9 cellular contexts compared by ENCODE assay signal in genomic region chr19:40777795-40778044, GRCh38. TPM values are rescaled to one million over a fixed set of nuclear protein-coding genes. Genes with fewer than 3 reads are reported as not detected.
DNase-seq lines count a peak whose midpoint lies in the region; ATAC-seq and TF ChIP-seq lines count a peak whose summit lies in the region.
"Had no signal": no experiment of that assay in that cellular context is flagged by ENCODE, and none has a peak within 500 bp of the region (broad histone marks: within the 10 kb centered on the region; RNA-seq: fewer than 3 reads in every experiment).

No MANE protein-coding gene starts in this region.

- H2BK5ac ChIP-seq in trophoblast cell (ENCODE audit: low read depth, low read length, poor library complexity): peak overlapping the region; percentile 67

- DNase-seq in GM12864 (ENCODE audit: low read depth) (no peak), Panc1 (ENCODE audit: low read depth, low spot score) (no peak), epithelial cell of proximal tubule (ENCODE audit: low read depth) (no peak), trophoblast cell (no peak), HPDE6-E6E7 (ENCODE audit: extremely low spot score) (no peak), Kasumi-1 (lab: John Stamatoyannopoulos, UW) (no peak), dermis blood vessel endothelial cell (no peak)
- DNase-seq in activated CD4-positive, CD25-positive, alpha-beta regulatory T cell treated with anti-CD3 and anti-CD28 coated beads, Interleukin-2, amount 50 U/mL, for 72 hours: no peak

- H3K79me1 ChIP-seq in trophoblast cell (ENCODE audit: low read length): peaks cover 19% of the 10 kb centered on the region

- POLR2A ChIA-PET in Panc1 (lab: Charles Lee): interaction anchor here (0.7 kb wide), 1 partner anchor 1539 kb away, joined by 4 read pairs; no protein-coding TSS in a partner anchor

- H3K9ac ChIP-seq in trophoblast cell (ENCODE audit: low read length): peak overlapping the region; percentile 0

- CTCF ChIA-PET in Panc1 (lab: Charles Lee): interaction anchor here (0.7 to 1.1 kb wide), 3 partner anchors 75 to 485 kb away, joined by 3 to 5 read pairs (median 3); no protein-coding TSS in a partner anchor

- peak overlapping the region; percentile 18 for H2AFZ ChIP-seq in trophoblast cell (ENCODE audit: insufficient read depth, low read length, poor library complexity)

- no peaks in the 10 kb centered on the region for H3K36me3 ChIP-seq in Panc1 (ENCODE audit: control insufficient read depth, insufficient read depth, low read length)
- peaks cover 0 to 5% of the 10 kb centered on the region in 2 experiments for H3K36me3 ChIP-seq in trophoblast cell (ENCODE audit: control insufficient read depth in 1 of 2, insufficient read depth in 2 of 2, low read length in 2 of 2)

- H3K4me2 ChIP-seq in trophoblast cell (ENCODE audit: low read length): peak overlapping the region; percentile 77

- in situ Hi-C loops in Panc1 (cut with HindIII; ENCODE audit: low pct_unique_long_range_greater_than_20kb, low sequenced_read_pairs): no loop called here

- H2AK5ac ChIP-seq in trophoblast cell (ENCODE audit: low read length): no peak overlapping the region

- TF ChIP-seq CTCF in GM12864 (IDR thresholded peaks at IDR 0.05; ENCODE audit: low read depth, low read length, missing control alignments): no peak
- no peak for TF ChIP-seq CTCF in Panc1 (IDR thresholded peaks at IDR 0.05)
- no peak for TF ChIP-seq CTCF in epithelial cell of proximal tubule (conservative IDR thresholded peaks at IDR 0.05; ENCODE audit: low read depth, low read length)

- H3K27me3 ChIP-seq in Panc1 (ENCODE audit: control insufficient read depth, insufficient read depth, low read length) (no peaks in the 10 kb centered on the region), trophoblast cell (ENCODE audit: insufficient read depth, low read length) (no peaks in the 10 kb centered on the region)

- no peak for ATAC-seq in Panc1

- peak overlapping the region; percentile 59 for H4K8ac ChIP-seq in trophoblast cell (ENCODE audit: low read depth, low read length)

- peak overlapping the region; percentile 67 for H2BK120ac ChIP-seq in trophoblast cell (ENCODE audit: insufficient read depth, low read length, poor library complexity)

- H3K23ac ChIP-seq in trophoblast cell (ENCODE audit: low read length): no peak overlapping the region

- BruUV-seq in Panc1 (replicated peaks; lab: Mats Ljungman, UMichigan): no TSS peak

- peaks cover 6% of the 10 kb centered on the region; the same call in 1 of the 2 replicates for H3K4me1 ChIP-seq in Panc1 (ENCODE audit: control insufficient read depth, insufficient read depth, low read length)
- peaks cover 12 to 16% of the 10 kb centered on the region in 2 experiments for H3K4me1 ChIP-seq in trophoblast cell (ENCODE audit: control insufficient read depth in 1 of 2, insufficient read depth in 2 of 2, low read length in 2 of 2)

- H3K18ac ChIP-seq in trophoblast cell (ENCODE audit: low read length): peak overlapping the region; percentile 48

- H3K9me3 ChIP-seq in Panc1 (ENCODE audit: control insufficient read depth, insufficient read depth, low read depth, low read length): no peaks in the 10 kb centered on the region
- H3K9me3 ChIP-seq in trophoblast cell (ENCODE audit: insufficient read depth, low read depth, low read length): no peaks in the 10 kb centered on the region

- intact Hi-C loops in Panc1 (cut with micrococcal nuclease; ENCODE audit: unreplicated experiment): no loop called here

- H3K27ac ChIP-seq in Panc1 (ENCODE audit: low read length) (peak overlapping the region; percentile 90), trophoblast cell (ENCODE audit: low read depth, low read length) (peak overlapping the region; percentile 96)

- no peak overlapping the region for H3K4ac ChIP-seq in trophoblast cell (ENCODE audit: low read depth, low read length)

- WGBS in trophoblast cell (ENCODE audit: extremely low coverage, insufficient coverage, insufficient read length): no CpG with 5 or more reads among the region's 12 CpGs

- peak overlapping the region; percentile 86 for H4K91ac ChIP-seq in trophoblast cell (ENCODE audit: low read depth, low read length)

- H3K4me3 ChIP-seq in GM12864 (ENCODE audit: low read depth, low read length) (peak overlapping the region; percentile 70), Panc1 (ENCODE audit: low read depth in 2 of 2, low read length in 2 of 2) (peak overlapping the region; percentile 56 to 87), epithelial cell of proximal tubule (ENCODE audit: low read depth, low read length) (peak overlapping the region; percentile 76), trophoblast cell (ENCODE audit: low read depth, low read length) (peak overlapping the region; percentile 53)

- peaks cover 2% of the 10 kb centered on the region for H3K79me2 ChIP-seq in trophoblast cell (ENCODE audit: control insufficient read depth, insufficient read depth, low read length, poor library complexity)

- peak overlapping the region; percentile 47 for H3K14ac ChIP-seq in trophoblast cell (ENCODE audit: low read length)

- H2BK12ac ChIP-seq in trophoblast cell (ENCODE audit: low read length): peak overlapping the region; percentile 26

- H4K12ac ChIP-seq in trophoblast cell (ENCODE audit: low read depth, low read length): peak overlapping the region; percentile 67

RNA-seq across cellular contexts. Expression of gene RAB4B, which starts 0.3 kb away (rescaled TPM):
- total RNA-seq in Panc1 (2021; ENCODE audit: unreplicated experiment): 24.8 TPM
- 39.6 TPM for polyA plus RNA-seq in Panc1 (2012; ENCODE audit: insufficient read length)
- total RNA-seq in epithelial cell of proximal tubule: 20.6 and 23.6 TPM in 2 replicates
- 16.0 and 16.2 TPM in 2 replicates for polyA plus RNA-seq in trophoblast cell (2013)
- 15.6 and 21.3 TPM in 2 replicates for total RNA-seq in dermis blood vessel endothelial cell

RNA-seq across cellular contexts. Expression of gene MIA, which starts 2.4 kb away (rescaled TPM):
- total RNA-seq in Panc1 (2021; ENCODE audit: unreplicated experiment) (2.2 TPM), epithelial cell of proximal tubule (0.80 TPM in 1 of 2 replicates, not detected in the other), dermis blood vessel endothelial cell (0.68 TPM in 1 of 2 replicates, not detected in the other)
- polyA plus RNA-seq in Panc1 (2012; ENCODE audit: insufficient read length): 1.4 TPM
- polyA plus RNA-seq in trophoblast cell (2013): 2.0 and 2.1 TPM in 2 replicates
- polyA plus RNA-seq: aorta had no signal

RNA-seq across cellular contexts. Expression of gene EGLN2, which starts 21.3 kb away (rescaled TPM):
- total RNA-seq in Panc1 (2021; ENCODE audit: unreplicated experiment): 115 TPM
- 127 TPM for polyA plus RNA-seq in Panc1 (2012; ENCODE audit: insufficient read length)
- total RNA-seq in epithelial cell of proximal tubule: 78.9 and 90.3 TPM in 2 replicates
- 84.0 and 84.3 TPM in 2 replicates for polyA plus RNA-seq in trophoblast cell (2013)
- 159 and 197 TPM in 2 replicates for total RNA-seq in dermis blood vessel endothelial cell

RNA-seq across cellular contexts. Expression of gene SNRPA, which starts 26.7 kb away (rescaled TPM):
- total RNA-seq in Panc1 (2021; ENCODE audit: unreplicated experiment) (104 TPM), epithelial cell of proximal tubule (169 and 202 TPM in 2 replicates), dermis blood vessel endothelial cell (22.1 and 45.8 TPM in 2 replicates)
- 96.6 TPM for polyA plus RNA-seq in Panc1 (2012; ENCODE audit: insufficient read length)
- polyA plus RNA-seq in trophoblast cell (2013): 159 and 164 TPM in 2 replicates

RNA-seq across cellular contexts. Expression of gene ACTMAP, which starts 27.4 kb away (rescaled TPM):
- total RNA-seq in Panc1 (2021; ENCODE audit: unreplicated experiment): 5.5 TPM
- 8.5 TPM for polyA plus RNA-seq in Panc1 (2012; ENCODE audit: insufficient read length)
- 2.2 and 3.3 TPM in 2 replicates for total RNA-seq in epithelial cell of proximal tubule
- 7.5 and 8.6 TPM in 2 replicates for polyA plus RNA-seq in trophoblast cell (2013)
- total RNA-seq in dermis blood vessel endothelial cell: 1.0 and 2.0 TPM in 2 replicates
